In genomic region chr2:103166406-103167324, GRCh38 we compare ENCODE assay signal across 19 cellular contexts.
"Had no signal": no experiment of that assay in that cellular context is flagged by ENCODE, and none has a peak within 500 bp of the region (broad histone marks: within the 10 kb centered on the region; RNA-seq: fewer than 3 reads in every experiment).

No MANE protein-coding gene starts in this region.

- H3K9me3 Mint-ChIP-seq: dendritic cell treated with granulocyte-macrophage colony-stimulating factor and Interleukin-4, amounts not matched to agents 40 ng/mL and 50 ng/mL, for 4 days; T-helper 1 cell treated with Interleukin-12 subunit alpha and Interleukin-12 subunit beta and Interleukin-4 antibody, amounts not matched to agents 30 μg/mL and 1 μg/mL, for 36 hours had no signal

- H3K9me3 ChIP-seq: gastrocnemius medialis, neutrophil had no signal

- H3K27me3 Mint-ChIP-seq: activated CD4-positive, alpha-beta memory T cell treated with anti-CD3 and anti-CD28 coated beads for 36 hours; activated CD4-positive, alpha-beta T cell treated with anti-CD3 and anti-CD28 coated beads for 36 hours; activated CD8-positive, alpha-beta memory T cell treated with anti-CD3 and anti-CD28 coated beads, Interleukin-2, amount 10 ng/mL, durations not matched to agents 7 days and 5 days; dendritic cell treated with granulocyte-macrophage colony-stimulating factor and Interleukin-4, amounts not matched to agents 40 ng/mL and 50 ng/mL, for 4 days; naive B cell; stimulated activated memory B cell treated with anti-CD40 and anti-IgM and Interleukin-4, amounts not matched to agents 10 μg/mL and 1 μg/mL and 100 μg/mL, for 72 hours had no signal

- ATAC-seq: activated CD4-positive, alpha-beta T cell treated with anti-CD3 and anti-CD28 coated beads for 36 hours; activated CD8-positive, alpha-beta memory T cell treated with anti-CD3 and anti-CD28 coated beads, Interleukin-2, amount 10 ng/mL, durations not matched to agents 7 days and 5 days; activated naive CD4-positive, alpha-beta T cell treated with anti-CD3 and anti-CD28 coated beads, Interleukin-2, amount 50 U/mL, for 72 hours; gastrocnemius medialis; stimulated activated memory B cell treated with anti-CD40 and anti-IgM and Interleukin-4, amounts not matched to agents 10 μg/mL and 1 μg/mL and 100 μg/mL, for 72 hours had no signal

- H3K4me3 ChIP-seq: gastrocnemius medialis, lung had no signal

- H3K27me3 ChIP-seq: brain microvascular endothelial cell, gastrocnemius medialis, neutrophil had no signal

- H3K4me1 ChIP-seq: gastrocnemius medialis had no signal

- H3K27ac ChIP-seq: brain microvascular endothelial cell, gastrocnemius medialis, neutrophil had no signal

- H3K27ac Mint-ChIP-seq: activated CD4-positive, alpha-beta memory T cell treated with anti-CD3 and anti-CD28 coated beads for 36 hours; activated CD4-positive, alpha-beta T cell treated with anti-CD3 and anti-CD28 coated beads for 36 hours; activated CD8-positive, alpha-beta memory T cell treated with anti-CD3 and anti-CD28 coated beads, Interleukin-2, amount 10 ng/mL, durations not matched to agents 7 days and 5 days; activated naive CD4-positive, alpha-beta T cell treated with anti-CD3 and anti-CD28 coated beads, Interleukin-2, amount 50 U/mL, for 72 hours; dendritic cell treated with granulocyte-macrophage colony-stimulating factor and Interleukin-4, amounts not matched to agents 40 ng/mL and 50 ng/mL, for 4 days; naive B cell; stimulated activated memory B cell treated with anti-CD40 and anti-IgM and Interleukin-4, amounts not matched to agents 10 μg/mL and 1 μg/mL and 100 μg/mL, for 72 hours; T-helper 1 cell treated with Interleukin-12 subunit alpha and Interleukin-12 subunit beta and Interleukin-4 antibody, amounts not matched to agents 30 μg/mL and 1 μg/mL, for 36 hours had no signal

- H3K36me3 Mint-ChIP-seq: activated CD4-positive, alpha-beta memory T cell treated with anti-CD3 and anti-CD28 coated beads for 36 hours; activated CD8-positive, alpha-beta memory T cell treated with anti-CD3 and anti-CD28 coated beads, Interleukin-2, amount 10 ng/mL, durations not matched to agents 7 days and 5 days; activated naive CD4-positive, alpha-beta T cell treated with anti-CD3 and anti-CD28 coated beads, Interleukin-2, amount 50 U/mL, for 72 hours; naive B cell; stimulated activated memory B cell treated with anti-CD40 and anti-IgM and Interleukin-4, amounts not matched to agents 10 μg/mL and 1 μg/mL and 100 μg/mL, for 72 hours had no signal

- H3K4me3 Mint-ChIP-seq: activated CD4-positive, alpha-beta memory T cell treated with anti-CD3 and anti-CD28 coated beads for 36 hours; activated CD4-positive, alpha-beta T cell treated with anti-CD3 and anti-CD28 coated beads for 36 hours; activated CD8-positive, alpha-beta memory T cell treated with anti-CD3 and anti-CD28 coated beads, Interleukin-2, amount 10 ng/mL, durations not matched to agents 7 days and 5 days; dendritic cell treated with granulocyte-macrophage colony-stimulating factor and Interleukin-4, amounts not matched to agents 40 ng/mL and 50 ng/mL, for 4 days; endodermal cell; stimulated activated memory B cell treated with anti-CD40 and anti-IgM and Interleukin-4, amounts not matched to agents 10 μg/mL and 1 μg/mL and 100 μg/mL, for 72 hours; T-helper 1 cell treated with Interleukin-12 subunit alpha and Interleukin-12 subunit beta and Interleukin-4 antibody, amounts not matched to agents 30 μg/mL and 1 μg/mL, for 36 hours had no signal

- DNase-seq: activated CD4-positive, alpha-beta memory T cell treated with anti-CD3 and anti-CD28 coated beads for 36 hours; activated CD4-positive, alpha-beta T cell treated with anti-CD3 and anti-CD28 coated beads for 36 hours; activated CD8-positive, alpha-beta memory T cell treated with anti-CD3 and anti-CD28 coated beads, Interleukin-2, amount 10 ng/mL, durations not matched to agents 7 days and 5 days; activated effector memory CD4-positive, alpha-beta T cell treated with anti-CD3 and anti-CD28 coated beads, Interleukin-2, amount 50 U/mL, for 16 hours; activated T-cell treated with anti-CD3 and anti-CD28 coated beads, Interleukin-2, amount 50 U/mL, for 1 hour; brain microvascular endothelial cell; cerebellar nuclear complex; endodermal cell; gastrocnemius medialis; islet precursor cell; midbrain; naive B cell; stimulated activated CD4-positive, alpha-beta T cell treated with anti-CD3 and anti-CD28 coated beads, Interleukin-2, amount 100 ng/mL, for 48 hours had no signal

- H3K4me1 Mint-ChIP-seq: activated CD4-positive, alpha-beta T cell treated with anti-CD3 and anti-CD28 coated beads for 36 hours; activated CD8-positive, alpha-beta memory T cell treated with anti-CD3 and anti-CD28 coated beads, Interleukin-2, amount 10 ng/mL, durations not matched to agents 7 days and 5 days; naive B cell; stimulated activated memory B cell treated with anti-CD40 and anti-IgM and Interleukin-4, amounts not matched to agents 10 μg/mL and 1 μg/mL and 100 μg/mL, for 72 hours had no signal

- H3K36me3 ChIP-seq: brain microvascular endothelial cell, gastrocnemius medialis, neutrophil had no signal
